ENCODE assay signal across 1 cellular context in the genomic region with DNA sequence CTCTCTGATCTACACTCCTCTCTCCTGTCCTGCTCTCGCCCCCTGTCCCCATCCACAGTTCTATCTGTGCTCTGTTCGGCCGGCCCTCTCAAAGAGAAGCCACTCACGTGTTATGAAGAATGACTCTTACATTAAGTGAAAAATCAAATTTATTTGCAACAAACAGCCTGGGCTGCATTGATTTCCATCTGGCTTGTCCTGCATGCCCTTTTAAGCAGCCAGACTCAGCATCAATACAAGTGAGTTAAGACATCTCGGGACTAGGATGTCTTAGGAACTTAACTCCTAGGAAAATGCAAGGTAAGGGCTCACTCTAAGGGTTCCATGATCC.
TF ChIP-seq lines count a peak whose summit lies in the region.

No MANE protein-coding gene starts in this region.

TF ChIP-seq in H1, 55 proteins besides CTCF, POLR2A, EP300 and RAD21 (continued from another document):
- TF ChIP-seq SP2 (IDR thresholded peaks at IDR 0.05; ENCODE audit: low read length), result no peak
